1 cellular context compared by ENCODE assay signal in the genomic region with DNA sequence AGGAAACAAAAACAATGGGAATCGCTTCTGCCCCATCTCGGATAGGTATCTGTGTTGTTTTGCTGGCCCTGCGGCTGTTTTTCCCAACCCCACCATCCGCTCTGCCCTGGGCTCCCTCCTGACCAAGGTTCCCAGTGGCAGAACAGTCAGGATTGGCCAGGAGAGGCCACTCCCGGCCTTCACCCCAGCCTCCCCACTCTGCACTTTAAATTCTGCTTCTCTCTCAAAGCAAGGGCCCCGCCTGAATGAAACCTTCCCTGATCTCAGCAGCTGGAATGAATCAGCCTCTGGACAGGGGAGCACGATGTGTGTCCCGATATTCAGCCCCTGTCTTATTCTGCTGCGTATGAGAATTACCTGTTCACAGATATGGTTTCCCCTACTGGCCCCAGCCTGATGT.
TF ChIP-seq lines count a peak whose summit lies in the region.

No MANE protein-coding gene starts in this region.

TF ChIP-seq in GM23338, 12 proteins besides CTCF, POLR2A, EP300 and RAD21 (continued from another document):
- TF ChIP-seq EZH2phosphoT487 (IDR thresholded peaks at IDR 0.05; ENCODE audit: unreplicated experiment) (no peak), NANOG (IDR thresholded peaks at IDR 0.05; ENCODE audit: borderline replicate concordance) (no peak)
